ENCODE assay signal across 18 cellular contexts in genomic region chr10:132294561-132295320, GRCh38. TPM values are rescaled to one million over a fixed set of nuclear protein-coding genes. Genes with fewer than 3 reads are reported as not detected.
DNase-seq lines count a peak whose midpoint lies in the region; ATAC-seq and TF ChIP-seq lines count a peak whose summit lies in the region.
"Had no signal": no experiment of that assay in that cellular context is flagged by ENCODE, and none has a peak within 500 bp of the region (broad histone marks: within the 10 kb centered on the region; RNA-seq: fewer than 3 reads in every experiment).

No MANE protein-coding gene starts in this region.

- CTCF ChIA-PET in HCT116 (lab: Charles Lee): no interaction called here

- H3K9ac ChIP-seq in BLaER1: no peak overlapping the region
- H3K9ac ChIP-seq in HCT116 (ENCODE audit: low read length): no peak overlapping the region
- H3K9ac ChIP-seq: GM23248 had no signal

- no TSS peak for BruUV-seq in HCT116 (replicated peaks; lab: Mats Ljungman, UMichigan)

- peak overlapping the region; percentile 8; the same call in 1 of the 2 replicates for H3K27ac ChIP-seq in BLaER1
- H3K27ac ChIP-seq in HCT116 (ENCODE audit: low read depth, low read length): no peak overlapping the region
- H3K27ac ChIP-seq in Peyer's patch: no peak overlapping the region
- no peak overlapping the region for H3K27ac ChIP-seq in left lung
- H3K27ac ChIP-seq: GM23248, stomach had no signal

- POLR2A ChIA-PET in HCT116 (lab: Charles Lee): no interaction called here

- intact Hi-C loops in HCT116 (cut with micrococcal nuclease) (no loop called here), left lung (cut with DNase I) (no loop called here)

- peaks cover 65% of the 10 kb centered on the region for H3K4me1 ChIP-seq in BLaER1
- H3K4me1 ChIP-seq in HCT116 (ENCODE audit: control insufficient read depth in 1 of 2, insufficient read depth in 2 of 2, low read length in 2 of 2): no peaks in the 10 kb centered on the region
- H3K4me1 ChIP-seq in Peyer's patch: no peaks in the 10 kb centered on the region
- H3K4me1 ChIP-seq in left lung: no peaks in the 10 kb centered on the region

- H3K79me2 ChIP-seq in HCT116 (ENCODE audit: insufficient read depth, low read length): no peaks in the 10 kb centered on the region; the same call in 1 of the 2 replicates

- 0 out of 2 replicates have a peak overlapping the region, but pooled peaks have one; percentile 6 for H3K4me3 ChIP-seq in BLaER1
- no peak overlapping the region for H3K4me3 ChIP-seq in HCT116 (replicated peaks in 1 of 2; ENCODE audit: low read depth in 1 of 2, low read length in 2 of 2)
- no peak overlapping the region for H3K4me3 ChIP-seq in Peyer's patch
- H3K4me3 ChIP-seq in left lung: no peak overlapping the region
- H3K4me3 ChIP-seq: GM23248, stomach had no signal

- no peaks in the 10 kb centered on the region for H3K9me2 ChIP-seq in HCT116 (ENCODE audit: insufficient read depth)

- H3K9me3 ChIP-seq in BLaER1: no peaks in the 10 kb centered on the region
- no peaks in the 10 kb centered on the region for H3K9me3 ChIP-seq in HCT116 (ENCODE audit: control insufficient read depth in 1 of 2, insufficient read depth in 1 of 2, low read depth in 1 of 2, low read length in 2 of 2)
- H3K9me3 ChIP-seq in Peyer's patch: no peaks in the 10 kb centered on the region
- peaks cover 0 to 2% of the 10 kb centered on the region in 2 donors for H3K9me3 ChIP-seq in left lung

- no peak overlapping the region for H2AFZ ChIP-seq in HCT116 (ENCODE audit: low read depth, low read length, poor library complexity, severe bottlenecking)
- H2AFZ ChIP-seq: GM23248 had no signal

- no peak for TF ChIP-seq RAD21 in HCT116 (IDR thresholded peaks at IDR 0.05; ENCODE audit: low read depth)

- TF ChIP-seq POLR2A in HCT116 (IDR thresholded peaks at IDR 0.05; ENCODE audit: borderline replicate concordance, extremely low read depth, insufficient read depth, insufficient read length): no peak
- TF ChIP-seq POLR2A in Peyer's patch (IDR thresholded peaks at IDR 0.05): no peak

- H3K36me3 ChIP-seq in BLaER1 (no peaks in the 10 kb centered on the region), HCT116 (ENCODE audit: control insufficient read depth in 1 of 2, insufficient read depth in 2 of 2, low read length in 2 of 2) (no peaks in the 10 kb centered on the region), Peyer's patch (no peaks in the 10 kb centered on the region), left lung (no peaks in the 10 kb centered on the region)
- H3K36me3 ChIP-seq: stomach had no signal

- H3K4me2 ChIP-seq in BLaER1 (peak overlapping the region; percentile 95), HCT116 (ENCODE audit: low read length) (no peak overlapping the region)

- RAD21 ChIA-PET in HCT116 (lab: Charles Lee; ENCODE audit: low non-redundant PET in 1 of 2, low total read pairs in 2 of 2, uncharacterized antibody in 2 of 2, unreplicated experiment in 2 of 2): no interaction called here

- no peak for DNase-seq in HCT116 (ENCODE audit: low read depth, low spot score)
- peak in 2 of 3 donors; percentile 24 to 34 for DNase-seq in Peyer's patch
- DNase-seq in left lung: peak; percentile 28 to 47
- DNase-seq in epidermal melanocyte (ENCODE audit: insufficient read length, low spot score): no peak
- DNase-seq in C1 segment of cervical spinal cord (lab: John Stamatoyannopoulos, UW): no peak
- DNase-seq in HPDE6-E6E7 (ENCODE audit: extremely low spot score): no peak
- no peak for DNase-seq in NCI-H2196 (lab: John Stamatoyannopoulos, UW; ENCODE audit: unreplicated experiment)
- DNase-seq: activated T-cell treated with anti-CD3 and anti-CD28 coated beads, Interleukin-2, amount 50 U/mL, for 48 hours; AML-193; anterior cingulate cortex; effector CD8-positive, alpha-beta T cell; EL; GM23248; NCI-H1048; stomach had no signal

- H4K20me1 ChIP-seq in BLaER1 (peaks cover 37% of the 10 kb centered on the region), HCT116 (ENCODE audit: insufficient read depth) (no peaks in the 10 kb centered on the region)

- H3K27me3 ChIP-seq in BLaER1 (no peaks in the 10 kb centered on the region), HCT116 (ENCODE audit: insufficient read depth, low read length) (no peaks in the 10 kb centered on the region), Peyer's patch (no peaks in the 10 kb centered on the region), left lung (peaks cover 0 to 8% of the 10 kb centered on the region in 2 donors)

- ATAC-seq in HCT116: no peak
- ATAC-seq in left lung: no peak
- ATAC-seq: naive thymus-derived CD8-positive, alpha-beta T cell; T-cell had no signal

- TF ChIP-seq CTCF in HCT116 (IDR thresholded peaks at IDR 0.05 in 2 of 3, conservative IDR thresholded peaks at IDR 0.05 in 1 of 3; ENCODE audit: borderline replicate concordance in 1 of 3, insufficient read depth in 1 of 3, low read depth in 2 of 3, low read length in 2 of 3) (no peak), Peyer's patch (IDR thresholded peaks at IDR 0.05) (no peak), left lung (IDR thresholded peaks at IDR 0.05) (no peak)

TF ChIP-seq in HCT116, 20 proteins besides CTCF, POLR2A, EP300 and RAD21:
- TF ChIP-seq ATF3 (IDR thresholded peaks at IDR 0.05) (no peak), JUND (IDR thresholded peaks at IDR 0.05) (no peak), EZH2 (IDR thresholded peaks at IDR 0.05) (no peak), CBX3 (IDR thresholded peaks at IDR 0.05; ENCODE audit: low read depth) (no peak), REST (IDR thresholded peaks at IDR 0.05; ENCODE audit: low read depth) (peak; percentile 64)
TF ChIP-seq in HCT116: peak in this region for 1.

RNA-seq across cellular contexts. Expression of gene STK32C, which starts 13.0 kb away (rescaled TPM):
- total RNA-seq in HCT116 (2021; ENCODE audit: unreplicated experiment) (29.7 TPM), Peyer's patch (10 to 100 TPM in 1 of 4 donors, 1 to 10 TPM in 2, under 1 TPM in 1; 0.35 to 23.9 (median 4.4) TPM), left lung (10 to 100 TPM; 13.2 to 18.2 TPM)
- polyA plus RNA-seq in HCT116 (2012): 33.6 and 34.4 TPM in 2 replicates

RNA-seq across cellular contexts. Expression of gene LRRC27, which starts 37.3 kb away (rescaled TPM):
- total RNA-seq in HCT116 (2021; ENCODE audit: unreplicated experiment): 4.1 TPM
- polyA plus RNA-seq in HCT116 (2012): 1.7 and 2.7 TPM in 2 replicates
- total RNA-seq in Peyer's patch: 10 to 100 TPM in 3 of 4 donors, 1 to 10 TPM in 1; 5.1 to 22.3 (median 18.5) TPM
- 10 to 100 TPM; 11.7 to 12.6 TPM for total RNA-seq in left lung

Comparison
In these comparisons a context has a peak if more than half of its experiments do, and no peak if none do; other contexts are left out.
1. DNase-seq: peak in Peyer's patch (2 of 3) and left lung (2 of 2); none in HCT116 (single experiment), epidermal melanocyte (single experiment), C1 segment of cervical spinal cord (0 of 14), HPDE6-E6E7 (single experiment) and NCI-H2196 (single experiment).